Comparison of ENCODE assay signal across 22 cellular contexts in the genomic region with DNA sequence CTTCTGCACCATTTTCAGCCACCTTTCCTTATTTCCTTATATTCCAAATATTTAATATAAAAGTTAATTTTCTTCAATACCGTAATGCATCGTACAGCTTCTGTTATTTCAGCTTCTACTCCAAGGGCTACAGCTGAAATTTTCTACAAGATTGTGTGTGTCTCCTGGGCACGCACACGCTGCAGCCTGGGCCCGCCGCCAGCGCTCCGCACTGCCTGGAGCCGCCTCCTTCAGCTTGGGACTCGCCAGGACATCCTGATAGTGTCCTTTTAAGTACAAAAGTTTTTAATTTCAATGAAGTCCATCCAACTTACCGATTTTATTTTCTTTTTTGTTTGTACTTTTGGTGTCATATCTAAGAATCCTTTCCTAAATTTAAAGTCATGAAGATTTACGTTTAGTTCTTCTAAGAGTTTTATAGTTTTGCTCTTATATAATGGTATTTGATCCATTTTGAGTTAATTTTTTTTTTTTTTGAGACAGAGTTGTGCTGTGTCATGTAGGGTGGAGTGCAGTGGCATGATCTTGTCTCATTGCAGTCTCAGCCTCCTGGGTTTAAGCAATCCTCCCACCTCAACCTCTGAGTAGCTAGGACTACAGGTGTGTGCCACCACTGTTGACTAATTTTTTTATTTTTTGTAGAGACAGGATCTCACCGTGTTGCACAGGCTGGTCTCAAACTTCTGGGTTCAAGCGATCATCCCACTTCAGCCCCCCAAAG.
"Had no signal": no experiment of that assay in that cellular context is flagged by ENCODE, and none has a peak within 500 bp of the region (broad histone marks: within the 10 kb centered on the region; RNA-seq: fewer than 3 reads in every experiment).

No MANE protein-coding gene starts in this region.

- H3K4me3 ChIP-seq: esophagus squamous epithelium, gastroesophageal sphincter, left lung, lung, mucosa of descending colon, psoas muscle, sigmoid colon, skin epidermis, testis, tibial nerve, upper lobe of right lung, vagina had no signal

- H3K36me3 ChIP-seq: esophagus squamous epithelium, gastroesophageal sphincter, left lung, neutrophil, sigmoid colon, tibial nerve, upper lobe of right lung, vagina had no signal

- ATAC-seq: gastroesophageal sphincter; left lung; mucosa of descending colon; naive thymus-derived CD8-positive, alpha-beta T cell; psoas muscle; stimulated activated naive B cell treated with anti-CD40 and anti-IgM and Interleukin-4, amounts not matched to agents 10 μg/mL and 1 μg/mL and 100 μg/mL, for 72 hours; stimulated activated naive CD8-positive, alpha-beta T cell treated with anti-CD3 and anti-CD28 coated beads, Interleukin-15, amount 100 ng/mL, for 72 hours; upper lobe of right lung had no signal

- H3K27ac ChIP-seq: esophagus squamous epithelium, gastroesophageal sphincter, left lung, neutrophil, psoas muscle, sigmoid colon, skin epidermis, testis, tibial nerve, upper lobe of right lung, vagina had no signal

- H3K27me3 ChIP-seq: esophagus squamous epithelium, gastroesophageal sphincter, left lung, sigmoid colon, testis, tibial nerve, upper lobe of right lung, vagina had no signal

- DNase-seq: esophagus squamous epithelium; foreskin fibroblast; immature natural killer cell; left lung; mucosa of descending colon; naive thymus-derived CD8-positive, alpha-beta T cell; psoas muscle; retina; sigmoid colon; stimulated activated CD4-positive, alpha-beta T cell treated with anti-CD3 and anti-CD28 coated beads, Interleukin-2, amount 100 ng/mL, for 24 hours; stimulated activated CD4-positive, alpha-beta T cell treated with anti-CD3 and anti-CD28 coated beads, Interleukin-4, amount 100 ng/mL, for 4 hours; stimulated activated naive B cell treated with anti-CD40 and anti-IgM and Interleukin-4, amounts not matched to agents 10 μg/mL and 1 μg/mL and 100 μg/mL, for 72 hours; stimulated activated naive CD8-positive, alpha-beta T cell treated with anti-CD3 and anti-CD28 coated beads, Interleukin-15, amount 100 ng/mL, for 72 hours; testis; upper lobe of right lung had no signal

- FAIRE-seq: keratinocyte had no signal

- H3K4me1 ChIP-seq: esophagus squamous epithelium, gastroesophageal sphincter, left lung, psoas muscle, sigmoid colon, testis, tibial nerve, upper lobe of right lung, vagina had no signal

- H3K9me3 ChIP-seq: esophagus squamous epithelium, gastroesophageal sphincter, left lung, mucosa of descending colon, neutrophil, psoas muscle, sigmoid colon, testis, upper lobe of right lung, vagina had no signal
